Comparison of ENCODE assay signal across 1 cellular context in genomic region chr15:77737238-77738037, GRCh38.
A peak's percentile ranks its signal among the peaks of the same experiment; 100 is the strongest.
TF ChIP-seq lines count a peak whose summit lies in the region.

No MANE protein-coding gene starts in this region.

TF ChIP-seq in K562, 482 proteins besides CTCF, POLR2A, EP300 and RAD21 (continued from another document and continues in another):
- peak; percentile 72 for TF ChIP-seq PRDM10 (IDR thresholded peaks at IDR 0.05; ENCODE audit: partially characterized antibody)
- 0 out of 2 replicates have a peak, but pooled peaks have one; percentile 28 for TF ChIP-seq NFATC3 (IDR thresholded peaks at IDR 0.05)
- TF ChIP-seq, protein P1, sequence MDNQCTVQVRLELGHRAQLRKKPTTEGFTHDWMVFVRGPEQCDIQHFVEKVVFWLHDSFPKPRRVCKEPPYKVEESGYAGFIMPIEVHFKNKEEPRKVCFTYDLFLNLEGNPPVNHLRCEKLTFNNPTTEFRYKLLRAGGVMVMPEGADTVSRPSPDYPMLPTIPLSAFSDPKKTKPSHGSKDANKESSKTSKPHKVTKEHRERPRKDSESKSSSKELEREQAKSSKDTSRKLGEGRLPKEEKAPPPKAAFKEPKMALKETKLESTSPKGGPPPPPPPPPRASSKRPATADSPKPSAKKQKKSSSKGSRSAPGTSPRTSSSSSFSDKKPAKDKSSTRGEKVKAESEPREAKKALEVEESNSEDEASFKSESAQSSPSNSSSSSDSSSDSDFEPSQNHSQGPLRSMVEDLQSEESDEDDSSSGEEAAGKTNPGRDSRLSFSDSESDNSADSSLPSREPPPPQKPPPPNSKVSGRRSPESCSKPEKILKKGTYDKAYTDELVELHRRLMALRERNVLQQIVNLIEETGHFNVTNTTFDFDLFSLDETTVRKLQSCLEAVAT (IDR thresholded peaks at IDR 0.05), result peak; percentile 23 to 91; a peak in 3 of 4 replicates
- no peak for TF ChIP-seq KDM4B (IDR thresholded peaks at IDR 0.05; ENCODE audit: borderline replicate concordance in 2 of 2, low read depth in 1 of 2)
- TF ChIP-seq ATF1 (CRISPR knock-in tag; IDR thresholded peaks at IDR 0.05), result no peak
- TF ChIP-seq ATF1 (tag; IDR thresholded peaks at IDR 0.05), result peak; percentile 44; the same call in 1 of the 2 replicates
- peak; percentile 55 for TF ChIP-seq MEF2D (tag; conservative IDR thresholded peaks at IDR 0.05; ENCODE audit: low read depth)
- TF ChIP-seq, protein P2, sequence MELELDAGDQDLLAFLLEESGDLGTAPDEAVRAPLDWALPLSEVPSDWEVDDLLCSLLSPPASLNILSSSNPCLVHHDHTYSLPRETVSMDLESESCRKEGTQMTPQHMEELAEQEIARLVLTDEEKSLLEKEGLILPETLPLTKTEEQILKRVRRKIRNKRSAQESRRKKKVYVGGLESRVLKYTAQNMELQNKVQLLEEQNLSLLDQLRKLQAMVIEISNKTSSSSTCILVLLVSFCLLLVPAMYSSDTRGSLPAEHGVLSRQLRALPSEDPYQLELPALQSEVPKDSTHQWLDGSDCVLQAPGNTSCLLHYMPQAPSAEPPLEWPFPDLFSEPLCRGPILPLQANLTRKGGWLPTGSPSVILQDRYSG (tag; conservative IDR thresholded peaks at IDR 0.05; ENCODE audit: low read depth), result no peak
- no peak for TF ChIP-seq CLOCK (CRISPR knock-in tag; IDR thresholded peaks at IDR 0.05; ENCODE audit: borderline replicate concordance)
- peak; percentile 97 for TF ChIP-seq NCOR1 (IDR thresholded peaks at IDR 0.05)
- TF ChIP-seq TEAD2 (tag; IDR thresholded peaks at IDR 0.05), result peak; percentile 52; the same call in 1 of the 2 replicates
- peak; percentile 99 for TF ChIP-seq CTBP1 (IDR thresholded peaks at IDR 0.05; ENCODE audit: borderline replicate concordance)
- TF ChIP-seq HDAC8 (tag; IDR thresholded peaks at IDR 0.05), result no peak
- no peak for TF ChIP-seq NR1H2 (CRISPR knock-in tag; IDR thresholded peaks at IDR 0.05)
- TF ChIP-seq LEF1 (IDR thresholded peaks at IDR 0.05), result peak; percentile 76
- peak; percentile 28 for TF ChIP-seq E2F8 (IDR thresholded peaks at IDR 0.05; ENCODE audit: low read depth, partially characterized antibody)
- no peak for TF ChIP-seq POLR2AphosphoS2 (IDR thresholded peaks at IDR 0.05; ENCODE audit: low read length)
- peak; percentile 27; the same call in 1 of the 2 replicates for TF ChIP-seq MYC (IDR thresholded peaks at IDR 0.05; ENCODE audit: low read depth, low read length)
- TF ChIP-seq MYC (CRISPR knock-in tag; IDR thresholded peaks at IDR 0.05; ENCODE audit: borderline replicate concordance, low read depth), result no peak
- 0 out of 2 replicates have a peak, but pooled peaks have one; percentile 54 for TF ChIP-seq PHF21A (IDR thresholded peaks at IDR 0.05; ENCODE audit: borderline replicate concordance, low read depth)
- TF ChIP-seq CC2D1A (IDR thresholded peaks at IDR 0.05), result peak; percentile 99
- 0 out of 2 replicates have a peak, but pooled peaks have one; percentile 40 for TF ChIP-seq ZNF12 (CRISPR knock-in tag; IDR thresholded peaks at IDR 0.05)
- peak; percentile 74 for TF ChIP-seq STAT5A (IDR thresholded peaks at IDR 0.05; ENCODE audit: borderline replicate concordance, low read length)
- TF ChIP-seq MAFF (IDR thresholded peaks at IDR 0.05; ENCODE audit: low read length), result no peak
- peak; percentile 95 for TF ChIP-seq TAL1 (IDR thresholded peaks at IDR 0.05)
- TF ChIP-seq UBTF (IDR thresholded peaks at IDR 0.05; ENCODE audit: borderline replicate concordance in 1 of 2, low read depth in 2 of 2, low read length in 2 of 2), result no peak
- no peak for TF ChIP-seq ZNF282 (CRISPR knock-in tag; IDR thresholded peaks at IDR 0.05)
- TF ChIP-seq CHCHD3 (CRISPR knock-in tag; IDR thresholded peaks at IDR 0.05), result no peak
- no peak for TF ChIP-seq E2F3 (CRISPR knock-in tag; IDR thresholded peaks at IDR 0.05)
- TF ChIP-seq YBX1 (IDR thresholded peaks at IDR 0.05), result no peak
- no peak for TF ChIP-seq ZNF239 (CRISPR knock-in tag; IDR thresholded peaks at IDR 0.05)
- no peak for TF ChIP-seq RBM17 (IDR thresholded peaks at IDR 0.05; ENCODE audit: borderline replicate concordance, low read depth, low read length)
- TF ChIP-seq ZNF3 (CRISPR knock-in tag; IDR thresholded peaks at IDR 0.05), result no peak
- peak; percentile 39; the same call in 1 of the 2 replicates for TF ChIP-seq CHAMP1 (IDR thresholded peaks at IDR 0.05)
- TF ChIP-seq RHOXF2B (CRISPR knock-in tag; conservative IDR thresholded peaks at IDR 0.05), result no peak
- peak; percentile 67; the same call in 1 of the 2 replicates for TF ChIP-seq MTA3 (IDR thresholded peaks at IDR 0.05; ENCODE audit: borderline replicate concordance)
- TF ChIP-seq ZNF134 (CRISPR knock-in tag; conservative IDR thresholded peaks at IDR 0.05), result no peak
- peak; percentile 24 for TF ChIP-seq KDM5B (IDR thresholded peaks at IDR 0.05; ENCODE audit: insufficient replicate concordance, low read depth, low read length)
- peak; percentile 68; the same call in 1 of the 2 replicates for TF ChIP-seq RAD51 (IDR thresholded peaks at IDR 0.05; ENCODE audit: borderline replicate concordance, low read depth)
- peak; percentile 95 for TF ChIP-seq ZFP36 (IDR thresholded peaks at IDR 0.05; ENCODE audit: low read depth, low read length, partially characterized antibody)
- no peak for TF ChIP-seq ZNF212 (CRISPR knock-in tag; IDR thresholded peaks at IDR 0.05)
- TF ChIP-seq, protein P3, sequence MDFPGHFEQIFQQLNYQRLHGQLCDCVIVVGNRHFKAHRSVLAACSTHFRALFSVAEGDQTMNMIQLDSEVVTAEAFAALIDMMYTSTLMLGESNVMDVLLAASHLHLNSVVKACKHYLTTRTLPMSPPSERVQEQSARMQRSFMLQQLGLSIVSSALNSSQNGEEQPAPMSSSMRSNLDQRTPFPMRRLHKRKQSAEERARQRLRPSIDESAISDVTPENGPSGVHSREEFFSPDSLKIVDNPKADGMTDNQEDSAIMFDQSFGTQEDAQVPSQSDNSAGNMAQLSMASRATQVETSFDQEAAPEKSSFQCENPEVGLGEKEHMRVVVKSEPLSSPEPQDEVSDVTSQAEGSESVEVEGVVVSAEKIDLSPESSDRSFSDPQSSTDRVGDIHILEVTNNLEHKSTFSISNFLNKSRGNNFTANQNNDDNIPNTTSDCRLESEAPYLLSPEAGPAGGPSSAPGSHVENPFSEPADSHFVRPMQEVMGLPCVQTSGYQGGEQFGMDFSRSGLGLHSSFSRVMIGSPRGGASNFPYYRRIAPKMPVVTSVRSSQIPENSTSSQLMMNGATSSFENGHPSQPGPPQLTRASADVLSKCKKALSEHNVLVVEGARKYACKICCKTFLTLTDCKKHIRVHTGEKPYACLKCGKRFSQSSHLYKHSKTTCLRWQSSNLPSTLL (IDR thresholded peaks at IDR 0.05), result peak; percentile 94
- TF ChIP-seq TEAD4 (IDR thresholded peaks at IDR 0.05; ENCODE audit: low read length), result peak; percentile 93
- TF ChIP-seq TEAD4 (CRISPR knock-in tag; IDR thresholded peaks at IDR 0.05; ENCODE audit: borderline replicate concordance), result no peak
- peak; percentile 91 for TF ChIP-seq MTA2 (IDR thresholded peaks at IDR 0.05; ENCODE audit: low read depth)
